ENCODE assay signal across 27 cellular contexts in the genomic region with DNA sequence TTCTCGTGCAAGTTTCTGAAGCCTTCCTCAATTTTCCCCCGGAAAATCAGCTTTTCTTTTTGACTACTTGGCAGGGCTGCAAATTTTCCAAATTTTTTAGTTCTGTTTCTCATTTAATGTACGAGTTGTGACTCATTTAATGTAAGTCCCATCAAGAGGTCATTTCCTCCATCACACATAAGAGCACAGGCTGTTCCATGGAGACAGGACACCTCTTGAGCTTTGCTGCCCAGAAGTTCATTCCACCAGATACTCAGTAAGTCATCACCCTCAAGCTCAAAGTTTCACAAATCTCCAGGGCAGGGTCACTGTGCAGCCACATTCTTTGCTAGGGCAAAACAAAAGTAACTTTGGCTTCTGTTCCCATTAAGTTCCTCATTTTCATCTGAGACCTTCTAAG.
DNase-seq lines count a peak whose midpoint lies in the region; ATAC-seq, FAIRE-seq and TF ChIP-seq lines count a peak whose summit lies in the region.
"Had no signal": no experiment of that assay in that cellular context is flagged by ENCODE, and none has a peak within 500 bp of the region (broad histone marks: within the 10 kb centered on the region; RNA-seq: fewer than 3 reads in every experiment).

No MANE protein-coding gene starts in this region.

- no peak overlapping the region for H3K14ac ChIP-seq in H9 (ENCODE audit: insufficient read depth, low read length)

- H3K4me2 ChIP-seq in HepG2 (ENCODE audit: low read depth, low read length) (no peak overlapping the region), H9 (ENCODE audit: insufficient read depth, insufficient read length, low read length) (no peak overlapping the region)
- H3K4me2 ChIP-seq: BLaER1 had no signal

- no peak overlapping the region for H2BK12ac ChIP-seq in H9 (ENCODE audit: insufficient read length, low read depth, low read length)

- H3K56ac ChIP-seq in H9 (ENCODE audit: insufficient read length, low read depth, low read length): no peak overlapping the region

- H3K27me3 Mint-ChIP-seq in H9 (ENCODE audit: low read depth): peaks cover 3% of the 10 kb centered on the region
- H3K27me3 Mint-ChIP-seq: CD4-positive, alpha-beta memory T cell; CD4-positive, CD25-positive, alpha-beta regulatory T cell; CD8-positive, alpha-beta memory T cell had no signal

- no peaks in the 10 kb centered on the region for H3K9me3 ChIP-seq in liver (ENCODE audit: control insufficient read depth in 4 of 4, low read length in 3 of 4)
- no peaks in the 10 kb centered on the region for H3K9me3 ChIP-seq in HepG2 (ENCODE audit: low read length)
- H3K9me3 ChIP-seq in H9 (ENCODE audit: control insufficient read depth, low read depth, low read length): peaks cover 92% of the 10 kb centered on the region
- H3K9me3 ChIP-seq: BE2C had no signal

- no peaks in the 10 kb centered on the region for H3K79me2 ChIP-seq in HepG2 (ENCODE audit: insufficient read depth, low read length)
- H3K79me2 ChIP-seq in H9 (ENCODE audit: insufficient read depth, low read length): no peaks in the 10 kb centered on the region

- no peak overlapping the region for H3K4me3 Mint-ChIP-seq in H9
- H3K4me3 Mint-ChIP-seq: CD14-positive monocyte; CD4-positive, alpha-beta memory T cell; CD4-positive, CD25-positive, alpha-beta regulatory T cell; CD8-positive, alpha-beta memory T cell had no signal

- TF ChIP-seq RAD21 in liver (IDR thresholded peaks at IDR 0.05): no peak
- TF ChIP-seq RAD21 in HepG2 (CRISPR knock-in tag; IDR thresholded peaks at IDR 0.05): no peak

- no peak overlapping the region for H3K4ac ChIP-seq in H9 (ENCODE audit: low read depth, low read length)

- no peak overlapping the region for H3K9ac ChIP-seq in liver (ENCODE audit: low read depth in 1 of 2, low read length in 2 of 2)
- no peak overlapping the region for H3K9ac ChIP-seq in HepG2 (ENCODE audit: insufficient read depth, low read depth, low read length)
- no peak overlapping the region for H3K9ac ChIP-seq in H9 (ENCODE audit: extremely low read depth, insufficient read length, low read length)
- H3K9ac ChIP-seq: BLaER1 had no signal

- no peak overlapping the region for H4K91ac ChIP-seq in H9 (ENCODE audit: insufficient read length, low read depth, low read length)

- no peak overlapping the region for H2AFZ ChIP-seq in HepG2 (ENCODE audit: low read length)
- H2AFZ ChIP-seq in H9 (ENCODE audit: low read length): no peak overlapping the region

- peaks cover 4 to 36% (median 17%) of the 10 kb centered on the region in 3 experiments; a peak in 6 of 7 replicates for H3K36me3 Mint-ChIP-seq in H9 (ENCODE audit: insufficient read depth in 1 of 3, low read depth in 3 of 3)
- H3K36me3 Mint-ChIP-seq: CD14-positive monocyte; CD4-positive, alpha-beta memory T cell; CD4-positive, CD25-positive, alpha-beta regulatory T cell; CD8-positive, alpha-beta memory T cell had no signal

- no peaks in the 10 kb centered on the region for H3K23me2 ChIP-seq in H9 (ENCODE audit: insufficient read length, low read depth, low read length, poor library complexity, severe bottlenecking)

- H3K4me1 ChIP-seq in liver (ENCODE audit: control insufficient read depth in 4 of 4, insufficient read depth in 4 of 4, low read length in 3 of 4): no peaks in the 10 kb centered on the region
- H3K4me1 ChIP-seq in HepG2 (ENCODE audit: insufficient read depth, low read length): no peaks in the 10 kb centered on the region
- no peaks in the 10 kb centered on the region for H3K4me1 ChIP-seq in H9 (ENCODE audit: insufficient read depth, low read length)
- H3K4me1 ChIP-seq: BE2C, BLaER1 had no signal

- no peak overlapping the region for H3T11ph ChIP-seq in H9 (ENCODE audit: low read length)

- no peak for FAIRE-seq in HepG2 (lab: Jason Lieb, UNC)
- FAIRE-seq: A204.1, GM12878, GM12892, GM18507, GM19239 had no signal

- no peak overlapping the region for H3K18ac ChIP-seq in H9 (ENCODE audit: insufficient read length, low read depth, low read length)

- no peaks in the 10 kb centered on the region for H3K4me1 Mint-ChIP-seq in H9
- H3K4me1 Mint-ChIP-seq: CD14-positive monocyte; CD4-positive, CD25-positive, alpha-beta regulatory T cell; CD8-positive, alpha-beta memory T cell had no signal

- DNase-seq in HepG2 (ENCODE audit: low spot score): no peak
- DNase-seq in OCI-M1 (lab: John Stamatoyannopoulos, UW): peak; percentile 22
- DNase-seq in H9: no peak
- DNase-seq: 8988T; ACHN; BE2C; C1 segment of cervical spinal cord; CD4-positive, alpha-beta memory T cell; CD4-positive, CD25-positive, alpha-beta regulatory T cell; CD8-positive, alpha-beta memory T cell; COR-L47; DMS 273 treated with DMSO at 0.1 percent for 48 hours; DMS153; DMS53; DMS79; DND-41; EL; GDM1 had no signal

- H3K27ac ChIP-seq in liver (ENCODE audit: low read depth in 1 of 2, low read length in 2 of 2) (no peak overlapping the region), HepG2 (ENCODE audit: extremely low read length, insufficient read depth, low read length) (no peak overlapping the region), H9 (ENCODE audit: insufficient read length, low read depth, low read length) (no peak overlapping the region)
- H3K27ac ChIP-seq: BLaER1 had no signal

- no peak overlapping the region for H2BK5ac ChIP-seq in H9 (ENCODE audit: insufficient read length, low read length)

- no peak overlapping the region for H3K23ac ChIP-seq in H9 (ENCODE audit: insufficient read length, low read depth, low read length)

- no peak overlapping the region for H3K27ac Mint-ChIP-seq in H9
- H3K27ac Mint-ChIP-seq: CD4-positive, alpha-beta memory T cell; CD4-positive, CD25-positive, alpha-beta regulatory T cell; CD8-positive, alpha-beta memory T cell had no signal

- H3K36me3 ChIP-seq in liver (ENCODE audit: control insufficient read depth in 4 of 4, insufficient read depth in 3 of 4, low read depth in 1 of 4, low read length in 3 of 4): no peaks in the 10 kb centered on the region
- H3K36me3 ChIP-seq in HepG2 (replicated peaks in 1 of 2; ENCODE audit: control insufficient read depth in 1 of 2, insufficient read depth in 2 of 2, low read length in 2 of 2): no peaks in the 10 kb centered on the region
- H3K36me3 ChIP-seq: BE2C, BLaER1 had no signal

- H3K79me1 ChIP-seq in H9 (ENCODE audit: insufficient read depth, low read depth, low read length, poor library complexity, severe bottlenecking): no peaks in the 10 kb centered on the region

- TF ChIP-seq POLR2A in HepG2 (IDR thresholded peaks at IDR 0.05; ENCODE audit: insufficient read depth in 1 of 2, low read depth in 2 of 2, low read length in 2 of 2): no peak

- H4K20me1 ChIP-seq in HepG2 (ENCODE audit: insufficient read depth, low read length) (no peaks in the 10 kb centered on the region), H9 (ENCODE audit: control insufficient read depth, insufficient read depth, insufficient read length) (no peaks in the 10 kb centered on the region)
- H4K20me1 ChIP-seq: BLaER1 had no signal

- POLR2A ChIA-PET in HepG2 (lab: Yijun Ruan, JAX): no interaction called here

- H2BK20ac ChIP-seq in H9 (ENCODE audit: low read depth, low read length, poor library complexity, severe bottlenecking): no peak overlapping the region

- H4K5ac ChIP-seq in H9 (ENCODE audit: insufficient read length, low read depth, low read length): no peak overlapping the region

- no peak for ATAC-seq in HepG2
- no peak for ATAC-seq in GM18517 (IDR thresholded peaks at IDR 0.05; ENCODE audit: unreplicated experiment)
- ATAC-seq: GM12878 had no signal

- intact Hi-C loops in HepG2 (cut with micrococcal nuclease; ENCODE audit: unreplicated experiment): no loop called here

- no peak overlapping the region for H3K4me3 ChIP-seq in liver (ENCODE audit: low read depth in 1 of 3, low read length in 3 of 3)
- H3K4me3 ChIP-seq in HepG2 (replicated peaks in 1 of 3; ENCODE audit: insufficient read depth in 1 of 3, low read depth in 2 of 3, low read length in 3 of 3): no peak overlapping the region
- H3K4me3 ChIP-seq: BLaER1, GM12878 had no signal

- no peaks in the 10 kb centered on the region for H3K27me3 ChIP-seq in liver (ENCODE audit: control insufficient read depth in 4 of 4, insufficient read depth in 4 of 4, low read length in 3 of 4)
- peaks cover 1 to 7% of the 10 kb centered on the region in 2 experiments; a peak in 1 of 5 replicates for H3K27me3 ChIP-seq in HepG2 (ENCODE audit: control insufficient read depth in 1 of 2, insufficient read depth in 2 of 2, low read length in 2 of 2)
- no peaks in the 10 kb centered on the region for H3K27me3 ChIP-seq in H9 (ENCODE audit: insufficient read depth, low read length)
- H3K27me3 ChIP-seq: BE2C, BLaER1 had no signal

- H2BK15ac ChIP-seq in H9 (ENCODE audit: low read depth, low read length): no peak overlapping the region

- CTCF ChIA-PET in HepG2 (lab: Yijun Ruan, JAX; ENCODE audit: low intra/inter-chr PET ratio, low total read pairs): no interaction called here

- TF ChIP-seq CTCF in liver (IDR thresholded peaks at IDR 0.05; ENCODE audit: low read depth, low read length, missing input control): no peak
- no peak for TF ChIP-seq CTCF in HepG2 (CRISPR knock-in tag; IDR thresholded peaks at IDR 0.05)
- no peak for TF ChIP-seq CTCF in H9 (conservative IDR thresholded peaks at IDR 0.05)

- no peak overlapping the region for H2AK5ac ChIP-seq in H9 (ENCODE audit: insufficient read length, low read length)

- no TSS peak for BruUV-seq in HepG2 (replicated peaks; lab: Mats Ljungman, UMichigan)

- no peak overlapping the region for H2BK120ac ChIP-seq in H9 (ENCODE audit: low read depth, low read length, poor library complexity, severe bottlenecking)

- TF ChIP-seq EP300 in HepG2 (IDR thresholded peaks at IDR 0.05; ENCODE audit: low read depth in 2 of 2, low read length in 2 of 2) (no peak), HepG2 (CRISPR knock-in tag; IDR thresholded peaks at IDR 0.05; ENCODE audit: borderline replicate concordance) (no peak)

- H3K9me3 Mint-ChIP-seq in H9: peaks cover 90 to 99% of the 10 kb centered on the region in 2 experiments

- WGBS in liver: 83% methylated on average over 3 of the region's 3 CpGs
- 3% methylated on average over 3 of the region's 3 CpGs for WGBS in HepG2 (ENCODE audit: low lambda C conversion rate)
- WGBS in H9 (ENCODE audit: extremely low coverage, insufficient read length, low lambda C conversion rate): no CpG with 5 or more reads among the region's 3 CpGs

- no peak overlapping the region for H4K8ac ChIP-seq in H9 (replicated peaks; ENCODE audit: insufficient read length, low read depth, low read length)

- in situ Hi-C loops in HepG2 (cut with HindIII; ENCODE audit: extremely low pct_ligation_motif_present, low pct_unique_long_range_greater_than_20kb): no loop called here

TF ChIP-seq in liver, 16 proteins besides CTCF, POLR2A, EP300 and RAD21:
- TF ChIP-seq NR2F2 (IDR thresholded peaks at IDR 0.05) (peak; percentile 55), RXRA (IDR thresholded peaks at IDR 0.05) (peak; percentile 45 to 55), HNF4G (IDR thresholded peaks at IDR 0.05) (no peak)
TF ChIP-seq in liver: peak in this region for 2.

TF ChIP-seq in HepG2, 621 proteins besides CTCF, POLR2A, EP300 and RAD21 (continues in another document):
- TF ChIP-seq, protein P1, sequence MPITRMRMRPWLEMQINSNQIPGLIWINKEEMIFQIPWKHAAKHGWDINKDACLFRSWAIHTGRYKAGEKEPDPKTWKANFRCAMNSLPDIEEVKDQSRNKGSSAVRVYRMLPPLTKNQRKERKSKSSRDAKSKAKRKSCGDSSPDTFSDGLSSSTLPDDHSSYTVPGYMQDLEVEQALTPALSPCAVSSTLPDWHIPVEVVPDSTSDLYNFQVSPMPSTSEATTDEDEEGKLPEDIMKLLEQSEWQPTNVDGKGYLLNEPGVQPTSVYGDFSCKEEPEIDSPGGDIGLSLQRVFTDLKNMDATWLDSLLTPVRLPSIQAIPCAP (CRISPR knock-in tag; IDR thresholded peaks at IDR 0.05; ENCODE audit: low read depth): no peak
